Comparison of ENCODE assay signal across 15 cellular contexts in genomic region chr9:120708526-120709224, GRCh38. TPM values are rescaled to one million over a fixed set of nuclear protein-coding genes. Genes with fewer than 3 reads are reported as not detected.
DNase-seq lines count a peak whose midpoint lies in the region; FAIRE-seq and TF ChIP-seq lines count a peak whose summit lies in the region.
"Had no signal": no experiment of that assay in that cellular context is flagged by ENCODE, and none has a peak within 500 bp of the region (broad histone marks: within the 10 kb centered on the region; RNA-seq: fewer than 3 reads in every experiment).

No MANE protein-coding gene starts in this region.

- no peaks in the 10 kb centered on the region for H3K27me3 Mint-ChIP-seq in activated T-helper 1 cell treated with anti-CD3 and anti-CD28 coated beads, Interleukin-12 subunit alpha, Interleukin-12 subunit beta, Interleukin-2, Interleukin-4 antibody, amounts not matched to agents 30 ng/mL and 10 ng/mL and 1 ng/mL, durations not matched to agents 14 hours and 24 hours and 36 hours (ENCODE audit: insufficient read depth)
- H3K27me3 Mint-ChIP-seq in activated CD4-positive, alpha-beta T cell treated with anti-CD3 and anti-CD28 coated beads, Interleukin-2, amount 10 ng/mL, durations not matched to agents 7 days and 5 days: no peaks in the 10 kb centered on the region

- H3K27ac ChIP-seq in keratinocyte (ENCODE audit: control insufficient read depth, insufficient read depth, low read length): peak overlapping the region; percentile 82
- no peak overlapping the region for H3K27ac ChIP-seq in transverse colon
- H3K27ac ChIP-seq: right atrium auricular region had no signal

- peaks cover 4% of the 10 kb centered on the region for H3K36me3 Mint-ChIP-seq in activated T-helper 1 cell treated with anti-CD3 and anti-CD28 coated beads, Interleukin-12 subunit alpha, Interleukin-12 subunit beta, Interleukin-2, Interleukin-4 antibody, amounts not matched to agents 30 ng/mL and 10 ng/mL and 1 ng/mL, durations not matched to agents 14 hours and 24 hours and 36 hours (ENCODE audit: low read depth)
- H3K36me3 Mint-ChIP-seq in activated CD4-positive, alpha-beta T cell treated with anti-CD3 and anti-CD28 coated beads, Interleukin-2, amount 10 ng/mL, durations not matched to agents 7 days and 5 days (ENCODE audit: low read depth): peaks cover 5% of the 10 kb centered on the region

- H3K9me3 ChIP-seq in keratinocyte (ENCODE audit: control insufficient read depth, low read depth, low read length) (no peaks in the 10 kb centered on the region), transverse colon (no peaks in the 10 kb centered on the region)
- H3K9me3 ChIP-seq: left lung, right atrium auricular region had no signal

- H3K4me1 Mint-ChIP-seq in activated T-helper 1 cell treated with anti-CD3 and anti-CD28 coated beads, Interleukin-12 subunit alpha, Interleukin-12 subunit beta, Interleukin-2, Interleukin-4 antibody, amounts not matched to agents 30 ng/mL and 10 ng/mL and 1 ng/mL, durations not matched to agents 14 hours and 24 hours and 36 hours (ENCODE audit: low read depth): peaks cover 36% of the 10 kb centered on the region
- H3K4me1 Mint-ChIP-seq in activated CD4-positive, alpha-beta T cell treated with anti-CD3 and anti-CD28 coated beads, Interleukin-2, amount 10 ng/mL, durations not matched to agents 7 days and 5 days: peaks cover 40% of the 10 kb centered on the region

- no peaks in the 10 kb centered on the region for H3K9me3 Mint-ChIP-seq in activated T-helper 1 cell treated with anti-CD3 and anti-CD28 coated beads, Interleukin-12 subunit alpha, Interleukin-12 subunit beta, Interleukin-2, Interleukin-4 antibody, amounts not matched to agents 30 ng/mL and 10 ng/mL and 1 ng/mL, durations not matched to agents 14 hours and 24 hours and 36 hours
- no peaks in the 10 kb centered on the region for H3K9me3 Mint-ChIP-seq in activated CD4-positive, alpha-beta T cell treated with anti-CD3 and anti-CD28 coated beads, Interleukin-2, amount 10 ng/mL, durations not matched to agents 7 days and 5 days

- POLR2A ChIA-PET in activated CD4-positive, alpha-beta T cell treated with anti-CD3 and anti-CD28 coated beads, Interleukin-2, amount 10 ng/mL, durations not matched to agents 7 days and 5 days (lab: Charles Lee): interaction anchor here (0.6 kb wide), 1 partner anchor 182 kb away, joined by 4 read pairs; no protein-coding TSS in a partner anchor

- H3K9me1 ChIP-seq in keratinocyte (ENCODE audit: control insufficient read depth, extremely low read depth, insufficient read depth, low read length): no peaks in the 10 kb centered on the region

- intact Hi-C loops in activated T-helper 1 cell treated with anti-CD3 and anti-CD28 coated beads, Interleukin-12 subunit alpha, Interleukin-12 subunit beta, Interleukin-2, Interleukin-4 antibody, amounts not matched to agents 30 ng/mL and 10 ng/mL and 1 ng/mL, durations not matched to agents 14 hours and 24 hours and 36 hours (cut with micrococcal nuclease): no loop called here
- intact Hi-C loops in transverse colon (cut with DNase I; ENCODE audit: low total_unique reads): no loop called here

- H3K4me2 ChIP-seq in keratinocyte (ENCODE audit: control insufficient read depth, extremely low read depth, insufficient read depth, low read depth, low read length): peak overlapping the region; percentile 98

- dilution Hi-C loops in keratinocyte (cut with MboI; ENCODE audit: extremely low pct_ligation_motif_present, low sequenced_read_pairs): no loop called here

- no peak overlapping the region for H3K27ac Mint-ChIP-seq in activated T-helper 1 cell treated with anti-CD3 and anti-CD28 coated beads, Interleukin-12 subunit alpha, Interleukin-12 subunit beta, Interleukin-2, Interleukin-4 antibody, amounts not matched to agents 30 ng/mL and 10 ng/mL and 1 ng/mL, durations not matched to agents 14 hours and 24 hours and 36 hours
- no peak overlapping the region for H3K27ac Mint-ChIP-seq in activated CD4-positive, alpha-beta T cell treated with anti-CD3 and anti-CD28 coated beads, Interleukin-2, amount 10 ng/mL, durations not matched to agents 7 days and 5 days

- TF ChIP-seq EP300 in transverse colon (IDR thresholded peaks at IDR 0.05; ENCODE audit: low read depth): no peak

- TF ChIP-seq CTCF in AG10803 (conservative IDR thresholded peaks at IDR 0.05; ENCODE audit: low read length): no peak
- no peak for TF ChIP-seq CTCF in keratinocyte (optimal IDR thresholded peaks at IDR 0.05 in 1 of 3, IDR thresholded peaks at IDR 0.05 in 1 of 3, conservative IDR thresholded peaks at IDR 0.05 in 1 of 3; ENCODE audit: extremely low read depth in 1 of 3, insufficient read depth in 2 of 3, low read length in 3 of 3)
- no peak for TF ChIP-seq CTCF in transverse colon (IDR thresholded peaks at IDR 0.05)

- peak overlapping the region; percentile 45 for H3K4me3 Mint-ChIP-seq in activated T-helper 1 cell treated with anti-CD3 and anti-CD28 coated beads, Interleukin-12 subunit alpha, Interleukin-12 subunit beta, Interleukin-2, Interleukin-4 antibody, amounts not matched to agents 30 ng/mL and 10 ng/mL and 1 ng/mL, durations not matched to agents 14 hours and 24 hours and 36 hours
- H3K4me3 Mint-ChIP-seq in activated CD4-positive, alpha-beta T cell treated with anti-CD3 and anti-CD28 coated beads, Interleukin-2, amount 10 ng/mL, durations not matched to agents 7 days and 5 days: no peak overlapping the region

- TF ChIP-seq POLR2A in transverse colon (IDR thresholded peaks at IDR 0.05): no peak

- FAIRE-seq in keratinocyte (lab: Jason Lieb, UNC): peak; percentile 73

- H3K4me1 ChIP-seq in keratinocyte (ENCODE audit: control insufficient read depth, extremely low read depth, insufficient read depth, low read length): peaks cover 33% of the 10 kb centered on the region
- peaks cover 9 to 41% (median 21%) of the 10 kb centered on the region in 4 donors for H3K4me1 ChIP-seq in transverse colon

- H3K36me3 ChIP-seq in keratinocyte (ENCODE audit: control insufficient read depth in 2 of 2, extremely low read depth in 1 of 2, insufficient read depth in 2 of 2, low read length in 2 of 2) (no peaks in the 10 kb centered on the region), transverse colon (no peaks in the 10 kb centered on the region)
- H3K36me3 ChIP-seq: right atrium auricular region had no signal

- WGBS in transverse colon (ENCODE audit: low coverage in 1 of 2), 2 donors: 78 to 90% methylated on average over 6 of the region's 6 CpGs

- in situ Hi-C loops in transverse colon (cut with MboI; ENCODE audit: low pct_ligation_motif_present in 1 of 4, low pct_unique_long_range_greater_than_20kb in 1 of 4, low sequenced_read_pairs in 3 of 4): no loop called here

- no peaks in the 10 kb centered on the region for H4K20me1 ChIP-seq in keratinocyte (ENCODE audit: control insufficient read depth, extremely low read depth, insufficient read depth, low read length)

- DNase-seq in AG10803 (ENCODE audit: low read depth): peak; percentile 85
- peak; percentile 57 for DNase-seq in EL
- DNase-seq in activated T-helper 1 cell treated with anti-CD3 and anti-CD28 coated beads, Interleukin-12 subunit alpha, Interleukin-12 subunit beta, Interleukin-2, Interleukin-4 antibody, amounts not matched to agents 30 ng/mL and 10 ng/mL and 1 ng/mL, durations not matched to agents 14 hours and 24 hours and 36 hours (ENCODE audit: low spot score): no peak
- no peak for DNase-seq in keratinocyte (ENCODE audit: low read depth, low spot score)
- DNase-seq in GM19240 (ENCODE audit: insufficient read length, low spot score): no peak
- no peak for DNase-seq in KG1 (lab: John Stamatoyannopoulos, UW)
- no peak for DNase-seq in transverse colon
- DNase-seq in activated CD4-positive, alpha-beta T cell treated with anti-CD3 and anti-CD28 coated beads, Interleukin-2, amount 10 ng/mL, durations not matched to agents 7 days and 5 days: no peak
- DNase-seq: amniotic stem cell, foreskin melanocyte, GOT3, left lung, NCI-H1436, Right ventricle myocardium superior had no signal

- H3K27me3 ChIP-seq in keratinocyte (ENCODE audit: control insufficient read depth, extremely low read depth, insufficient read depth, low read length) (no peaks in the 10 kb centered on the region), transverse colon (no peaks in the 10 kb centered on the region)
- H3K27me3 ChIP-seq: left lung, right atrium auricular region had no signal

- H3K79me2 ChIP-seq in keratinocyte (ENCODE audit: control insufficient read depth, insufficient read depth, low read length): peaks cover 50% of the 10 kb centered on the region

- peak overlapping the region; percentile 57 for H3K9ac ChIP-seq in keratinocyte (ENCODE audit: control insufficient read depth, extremely low read depth, insufficient read depth, low read length)

- H2AFZ ChIP-seq in keratinocyte (ENCODE audit: control insufficient read depth, low read length): no peak overlapping the region

- H3K4me3 ChIP-seq in AG10803 (ENCODE audit: low read length) (no peak overlapping the region), keratinocyte (ENCODE audit: control insufficient read depth in 2 of 3, extremely low read depth in 1 of 3, insufficient read depth in 2 of 3, low read depth in 1 of 3, low read length in 3 of 3) (peak overlapping the region in 2 of 3 experiments; percentile 23 to 40), transverse colon (no peak overlapping the region)
- H3K4me3 ChIP-seq: right atrium auricular region had no signal

- CTCF ChIA-PET in activated CD4-positive, alpha-beta T cell treated with anti-CD3 and anti-CD28 coated beads, Interleukin-2, amount 10 ng/mL, durations not matched to agents 7 days and 5 days (lab: Charles Lee): interaction anchor here (1.1 to 1.9 kb wide), 2 partner anchors 9 to 23 kb away, joined by 4 to 6 read pairs; no protein-coding TSS in a partner anchor

RNA-seq across cellular contexts. Expression of gene MEGF9, which starts 5.6 kb away (rescaled TPM):
- 5.4 and 5.9 TPM in 2 replicates for total RNA-seq in activated T-helper 1 cell treated with anti-CD3 and anti-CD28 coated beads, Interleukin-12 subunit alpha, Interleukin-12 subunit beta, Interleukin-2, Interleukin-4 antibody, amounts not matched to agents 30 ng/mL and 10 ng/mL and 1 ng/mL, durations not matched to agents 14 hours and 24 hours and 36 hours
- polyA plus RNA-seq in keratinocyte: 8.2 to 11.2 TPM (median 9.8 TPM) in 3 replicates
- polyA plus RNA-seq in keratinocyte (2011; ENCODE audit: low read depth): 5.3 TPM
- 8.2 and 14.9 TPM in 2 replicates for polyA plus RNA-seq in keratinocyte (2011; cell fraction: cytosol; rRNA removed)
- 17.2 and 19.9 TPM in 2 replicates for polyA plus RNA-seq in keratinocyte (2011; cell fraction: nucleus; rRNA removed)
- 8.2 and 12.3 TPM in 2 replicates for polyA plus RNA-seq in keratinocyte (2012; ENCODE audit: low replicate concordance)
- 3.7 to 10.6 TPM (median 10.6 TPM) in 3 replicates for polyA minus RNA-seq in keratinocyte
- 12.1 TPM for polyA minus RNA-seq in keratinocyte (2011; cell fraction: cytosol; rRNA and poly(A)+ RNA removed)
- polyA minus RNA-seq in keratinocyte (2011; cell fraction: nucleus; rRNA and poly(A)+ RNA removed): 13.2 and 24.9 TPM in 2 replicates
- total RNA-seq in transverse colon: 10 to 100 TPM in 3 of 4 donors, 1 to 10 TPM in 1; 6.7 to 17.9 (median 12.7) TPM
- total RNA-seq in activated CD4-positive, alpha-beta T cell treated with anti-CD3 and anti-CD28 coated beads, Interleukin-2, amount 10 ng/mL, durations not matched to agents 7 days and 5 days: 10 to 100 TPM in 1 of 2 experiments, 1 to 10 TPM in 1; 9.4 to 10.5 TPM

Comparison
In these comparisons a context has a peak if more than half of its experiments do, and no peak if none do; other contexts are left out.
1. DNase-seq: peak in AG10803 (single experiment) and EL (single experiment); none in activated T-helper 1 cell treated with anti-CD3 and anti-CD28 coated beads, Interleukin-12 subunit alpha, Interleukin-12 subunit beta, Interleukin-2, Interleukin-4 antibody, amounts not matched to agents 30 ng/mL and 10 ng/mL and 1 ng/mL, durations not matched to agents 14 hours and 24 hours and 36 hours (single experiment), keratinocyte (single experiment), GM19240 (single experiment), KG1 (single experiment), transverse colon (single experiment) and activated CD4-positive, alpha-beta T cell treated with anti-CD3 and anti-CD28 coated beads, Interleukin-2, amount 10 ng/mL, durations not matched to agents 7 days and 5 days (single experiment).
2. H3K4me3 ChIP-seq: peak in keratinocyte (2 of 3); none in AG10803 (single experiment) and transverse colon (0 of 4).